Comparison of ENCODE assay signal across 21 cellular contexts in the genomic region with DNA sequence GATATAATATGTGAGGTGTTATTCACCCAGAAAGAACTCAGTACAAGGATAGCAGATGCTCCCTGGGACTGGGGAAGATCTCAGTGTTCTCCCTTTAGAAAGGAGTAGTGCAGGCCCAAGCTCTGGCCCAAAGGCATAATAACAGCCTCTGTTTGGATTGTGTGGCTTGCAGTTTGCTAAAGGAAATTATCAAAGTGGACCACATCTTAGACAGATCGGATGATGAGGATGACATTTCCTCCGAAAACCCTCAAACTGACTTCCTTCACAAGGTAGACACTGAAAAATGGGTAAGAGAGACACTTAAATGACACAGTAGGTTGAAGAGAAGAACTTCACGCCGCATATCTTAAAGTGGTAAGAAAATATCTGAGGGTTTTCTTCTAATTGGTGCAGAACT. TPM values are rescaled to one million over a fixed set of nuclear protein-coding genes. Genes with fewer than 3 reads are reported as not detected.
"Had no signal": no experiment of that assay in that cellular context is flagged by ENCODE, and none has a peak within 500 bp of the region (broad histone marks: within the 10 kb centered on the region; RNA-seq: fewer than 3 reads in every experiment).

No MANE protein-coding gene starts in this region.

- H3K27ac Mint-ChIP-seq: activated naive CD4-positive, alpha-beta T cell treated with anti-CD3 and anti-CD28 coated beads, Interleukin-2, amount 50 U/mL, for 24 hours; activated T-cell treated with anti-CD3 and anti-CD28 coated beads, Interleukin-2, amount 50 U/mL, for 72 hours; natural killer cell; progenitor cell of endocrine pancreas; stimulated activated naive B cell treated with anti-CD40 and anti-IgM and Interleukin-4, amounts not matched to agents 10 μg/mL and 1 μg/mL and 100 μg/mL, for 72 hours had no signal

- H3K9me3 ChIP-seq: colonic mucosa, gastrocnemius medialis had no signal

- H3K4me3 Mint-ChIP-seq: activated naive CD4-positive, alpha-beta T cell treated with anti-CD3 and anti-CD28 coated beads, Interleukin-2, amount 50 U/mL, for 24 hours; activated T-cell treated with anti-CD3 and anti-CD28 coated beads, Interleukin-2, amount 50 U/mL, for 72 hours; central memory CD8-positive, alpha-beta T cell; natural killer cell; stimulated activated naive B cell treated with anti-CD40 and anti-IgM and Interleukin-4, amounts not matched to agents 10 μg/mL and 1 μg/mL and 100 μg/mL, for 72 hours had no signal

- H3K4me2 ChIP-seq: smooth muscle cell had no signal

- H3K27ac ChIP-seq: colonic mucosa, esophagus squamous epithelium, gastrocnemius medialis, sigmoid colon, thoracic aorta, VCaP had no signal

- H3K36me3 ChIP-seq: colonic mucosa, esophagus squamous epithelium, gastrocnemius medialis, sigmoid colon, thoracic aorta, upper lobe of left lung had no signal

- H3K27me3 ChIP-seq: colonic mucosa, dorsolateral prefrontal cortex, esophagus squamous epithelium, gastrocnemius medialis, sigmoid colon, upper lobe of left lung had no signal

- H3K27me3 Mint-ChIP-seq: activated naive CD4-positive, alpha-beta T cell treated with anti-CD3 and anti-CD28 coated beads, Interleukin-2, amount 50 U/mL, for 24 hours; central memory CD8-positive, alpha-beta T cell; progenitor cell of endocrine pancreas; stimulated activated naive B cell treated with anti-CD40 and anti-IgM and Interleukin-4, amounts not matched to agents 10 μg/mL and 1 μg/mL and 100 μg/mL, for 72 hours had no signal

- H3K4me3 ChIP-seq: colonic mucosa, dorsolateral prefrontal cortex, esophagus squamous epithelium, gastrocnemius medialis, left ventricle myocardium inferior, sigmoid colon, smooth muscle cell, thoracic aorta, upper lobe of left lung had no signal

- H3K4me1 Mint-ChIP-seq: central memory CD8-positive, alpha-beta T cell had no signal

- DNase-seq: activated effector memory CD4-positive, alpha-beta T cell treated with anti-CD3 and anti-CD28 coated beads, Interleukin-2, amount 50 U/mL, for 16 hours; activated T-cell treated with anti-CD3 and anti-CD28 coated beads, Interleukin-2, amount 50 U/mL, for 72 hours; colonic mucosa; dorsolateral prefrontal cortex; esophagus squamous epithelium; gastrocnemius medialis; hippocampal formation; left ventricle myocardium inferior; midbrain; natural killer cell; retina; sigmoid colon; stimulated activated CD4-positive, alpha-beta T cell treated with anti-CD3 and anti-CD28 coated beads, Interleukin-15, amount 100 ng/mL, for 24 hours; stimulated activated naive B cell treated with anti-CD40 and anti-IgM and Interleukin-4, amounts not matched to agents 10 μg/mL and 1 μg/mL and 100 μg/mL, for 72 hours; upper lobe of left lung had no signal

- H3K4me1 ChIP-seq: colonic mucosa, sigmoid colon, upper lobe of left lung had no signal

RNA-seq across cellular contexts. Expression of a gene that starts 26.1 kb away (rescaled TPM):
- total RNA-seq: gastrocnemius medialis, left ventricle myocardium inferior, natural killer cell, sigmoid colon, smooth muscle cell, thoracic aorta had no signal
- polyA plus RNA-seq: smooth muscle cell had no signal
